Comparison of ENCODE assay signal across 14 cellular contexts in the genomic region with DNA sequence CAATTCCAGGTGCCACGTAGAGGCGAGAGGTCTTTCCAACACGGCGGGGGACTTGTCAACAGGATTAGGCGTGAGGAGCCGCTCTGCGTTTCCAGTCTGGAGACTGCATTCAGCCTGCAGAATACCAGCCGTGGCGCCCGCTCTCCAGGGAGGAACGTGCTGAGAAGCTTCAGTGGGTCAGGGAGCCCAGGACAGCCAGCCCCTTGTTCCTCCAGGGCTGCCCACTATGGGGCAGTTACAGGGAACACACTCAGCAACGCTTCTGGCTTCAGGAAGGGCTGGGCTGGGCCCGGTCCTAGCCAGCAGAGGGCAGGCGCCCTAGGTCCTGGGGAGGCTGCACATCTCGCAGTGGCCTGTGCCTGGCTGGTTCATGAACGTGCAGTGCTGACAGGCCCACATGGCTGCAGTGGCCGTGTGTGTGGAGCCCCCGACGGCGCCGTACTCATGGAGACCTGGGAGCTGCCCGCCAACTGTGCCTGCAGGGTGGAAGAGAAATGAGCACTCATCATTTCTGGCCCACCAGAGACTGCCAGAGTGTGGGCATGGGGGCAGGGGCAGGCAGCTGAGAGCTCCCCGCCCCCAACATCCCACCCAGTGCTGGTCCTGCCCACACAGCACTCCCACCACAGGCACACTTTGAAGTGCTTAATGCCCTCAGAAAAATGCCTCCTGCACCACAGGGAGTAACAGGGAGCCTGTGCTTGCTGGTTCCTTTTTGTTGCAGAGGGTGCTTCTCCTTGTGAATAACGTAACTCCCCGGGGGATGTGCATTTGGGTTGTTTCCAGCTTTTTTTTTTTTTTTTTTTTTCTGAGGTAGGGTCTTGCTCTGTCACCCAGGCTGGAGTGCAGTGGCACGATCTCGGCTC. TPM values are rescaled to one million over a fixed set of nuclear protein-coding genes. Genes with fewer than 3 reads are reported as not detected.
A peak's percentile ranks its signal among the peaks of the same experiment; 100 is the strongest.
DNase-seq lines count a peak whose midpoint lies in the region; ATAC-seq and TF ChIP-seq lines count a peak whose summit lies in the region.
"Had no signal": no experiment of that assay in that cellular context is flagged by ENCODE, and none has a peak within 500 bp of the region (broad histone marks: within the 10 kb centered on the region; RNA-seq: fewer than 3 reads in every experiment).

No MANE protein-coding gene starts in this region.

- no peaks in the 10 kb centered on the region for H3K9me3 Mint-ChIP-seq in stimulated activated naive CD8-positive, alpha-beta T cell treated with anti-CD3 and anti-CD28 coated beads, Interleukin-15, amount 100 ng/mL, for 72 hours

- intact Hi-C loops in heart left ventricle (cut with DNase I): loop anchor here in 4 of 10 donors (5.0 kb wide), 1 partner anchor 43 kb away; no protein-coding TSS in a partner anchor
- intact Hi-C loops in sigmoid colon (cut with DNase I): no loop called here

- H3K4me3 Mint-ChIP-seq in stimulated activated naive CD8-positive, alpha-beta T cell treated with anti-CD3 and anti-CD28 coated beads, Interleukin-15, amount 100 ng/mL, for 72 hours: no peak overlapping the region
- H3K4me3 Mint-ChIP-seq: T-helper 17 cell had no signal

- TF ChIP-seq EP300 in sigmoid colon (IDR thresholded peaks at IDR 0.05): no peak

- TF ChIP-seq CTCF in heart left ventricle (IDR thresholded peaks at IDR 0.05) (peak in 10 of 12 donors; percentile 14 to 57 (median 36)), sigmoid colon (IDR thresholded peaks at IDR 0.05) (no peak)

- H3K4me3 ChIP-seq in SK-N-MC: peak overlapping the region; percentile 48
- no peak overlapping the region for H3K4me3 ChIP-seq in heart left ventricle
- no peak overlapping the region for H3K4me3 ChIP-seq in sigmoid colon
- H3K4me3 ChIP-seq: hepatocyte had no signal

- peaks cover 67% of the 10 kb centered on the region for H3K36me3 ChIP-seq in SK-N-MC (ENCODE audit: insufficient read depth, low read length)
- H3K36me3 ChIP-seq in heart left ventricle: peaks cover 0 to 81% (median 71%) of the 10 kb centered on the region in 9 donors
- peaks cover 24 to 81% (median 49%) of the 10 kb centered on the region in 4 donors for H3K36me3 ChIP-seq in sigmoid colon

- H3K27ac Mint-ChIP-seq in stimulated activated naive CD8-positive, alpha-beta T cell treated with anti-CD3 and anti-CD28 coated beads, Interleukin-15, amount 100 ng/mL, for 72 hours: no peak overlapping the region
- H3K27ac Mint-ChIP-seq: T-helper 17 cell had no signal

- H3K27ac ChIP-seq in SK-N-MC: peak overlapping the region; percentile 75
- peak overlapping the region in 5 of 12 donors; percentile 17 to 79 (median 31) for H3K27ac ChIP-seq in heart left ventricle
- H3K27ac ChIP-seq in sigmoid colon: no peak overlapping the region
- H3K27ac ChIP-seq: hepatocyte had no signal

- no peak for TF ChIP-seq POLR2A in heart left ventricle (IDR thresholded peaks at IDR 0.05)
- no peak for TF ChIP-seq POLR2A in sigmoid colon (IDR thresholded peaks at IDR 0.05)

- WGBS in heart left ventricle, 4 donors: 50 to 56% (median 54%) methylated on average over 27 of the region's 27 CpGs
- WGBS in sigmoid colon, 2 donors: 83 to 87% methylated on average over 27 of the region's 27 CpGs

- H3K9me3 ChIP-seq in SK-N-MC (ENCODE audit: low read depth, low read length) (no peaks in the 10 kb centered on the region), heart left ventricle (no peaks in the 10 kb centered on the region), sigmoid colon (no peaks in the 10 kb centered on the region)

- peaks cover 0 to 65% (median 21%) of the 10 kb centered on the region in 12 donors for H3K4me1 ChIP-seq in heart left ventricle
- H3K4me1 ChIP-seq in sigmoid colon: peaks cover 0 to 2% (median under 1%) of the 10 kb centered on the region in 4 donors

- ATAC-seq in stimulated activated naive CD8-positive, alpha-beta T cell treated with anti-CD3 and anti-CD28 coated beads, Interleukin-15, amount 100 ng/mL, for 72 hours: peak; percentile 32
- no peak for ATAC-seq in stimulated activated naive CD8-positive, alpha-beta T cell treated with anti-CD3 and anti-CD28 coated beads, Interleukin-15, Interleukin-2, amounts not matched to agents 100 U/mL and 50 U/mL, for 24 hours
- ATAC-seq in heart left ventricle: peak; percentile 56 to 80 (median 70)
- ATAC-seq in GM21825 (IDR thresholded peaks at IDR 0.05; ENCODE audit: unreplicated experiment): no peak
- ATAC-seq: T-helper 17 cell had no signal

- peak overlapping the region; percentile 15 for H3K9ac ChIP-seq in SK-N-MC (ENCODE audit: insufficient read length)

- no peaks in the 10 kb centered on the region for H3K27me3 ChIP-seq in heart left ventricle
- no peaks in the 10 kb centered on the region for H3K27me3 ChIP-seq in sigmoid colon
- H3K27me3 ChIP-seq: hepatocyte had no signal

- H3K27me3 Mint-ChIP-seq in stimulated activated naive CD8-positive, alpha-beta T cell treated with anti-CD3 and anti-CD28 coated beads, Interleukin-15, amount 100 ng/mL, for 72 hours: no peaks in the 10 kb centered on the region
- H3K27me3 Mint-ChIP-seq: T-helper 17 cell had no signal

- H3K4me1 Mint-ChIP-seq in stimulated activated naive CD8-positive, alpha-beta T cell treated with anti-CD3 and anti-CD28 coated beads, Interleukin-15, amount 100 ng/mL, for 72 hours: peaks cover 4% of the 10 kb centered on the region
- H3K4me1 Mint-ChIP-seq: T-helper 17 cell had no signal

- DNase-seq in stimulated activated naive CD8-positive, alpha-beta T cell treated with anti-CD3 and anti-CD28 coated beads, Interleukin-15, amount 100 ng/mL, for 72 hours: no peak
- no peak for DNase-seq in stimulated activated naive CD8-positive, alpha-beta T cell treated with anti-CD3 and anti-CD28 coated beads, Interleukin-15, Interleukin-2, amounts not matched to agents 100 U/mL and 50 U/mL, for 24 hours
- DNase-seq in SK-N-MC (ENCODE audit: low read depth, low spot score): peak; percentile 42
- peak in 3 of 5 donors; percentile 57 to 71 (median 62) for DNase-seq in heart left ventricle
- no peak for DNase-seq in sigmoid colon
- DNase-seq in superior temporal gyrus (ENCODE audit: extremely low spot score): no peak
- DNase-seq in NCI-H1105 treated with DMSO at 0.1 percent for 48 hours (lab: John Stamatoyannopoulos, UW): no peak
- DNase-seq: activated T-cell treated with anti-CD3 and anti-CD28 coated beads, Interleukin-2, amount 50 U/mL, for 1 hour; C1 segment of cervical spinal cord; cerebellar nuclear complex; stimulated activated naive CD4-positive, alpha-beta T cell treated with Interleukin-2 at 50 U/mL for 16 hours; T-helper 17 cell had no signal

RNA-seq across cellular contexts. Expression of a gene that starts 7.0 kb away (rescaled TPM):
- total RNA-seq in heart left ventricle (10 to 100 TPM; 10.1 to 21.6 (median 13.5) TPM), sigmoid colon (10 to 100 TPM in 3 of 4 donors, 1 to 10 TPM in 1; 9.6 to 24.1 (median 14.6) TPM)
- polyA plus RNA-seq in heart left ventricle (10 to 100 TPM; 17.0 to 18.7 TPM), sigmoid colon (10 to 100 TPM in 2 of 3 donors, 1 to 10 TPM in 1; 6.6 to 27.2 (median 10.9) TPM)

RNA-seq across cellular contexts. Expression of a gene that starts 31.0 kb away (rescaled TPM):
- total RNA-seq in heart left ventricle (under 1 TPM in 6 of 9 donors, not detected in 3; 0.22 to 0.72 (median 0.45) TPM), sigmoid colon (1 to 10 TPM in 1 of 4 donors, under 1 TPM in 2, not detected in 1; 0.33 to 1.1 (median 0.95) TPM)
- polyA plus RNA-seq in heart left ventricle (under 1 TPM; 0.28 to 0.42 TPM), sigmoid colon (1 to 10 TPM in 1 of 3 donors, not detected in 2; 2.3 TPM)

RNA-seq across cellular contexts. Expression of a gene that starts 46.6 kb away (rescaled TPM):
- total RNA-seq in heart left ventricle (1,000 to 10,000 TPM in 2 of 9 donors, 100 to 1,000 TPM in 7; 335 to 1,653 (median 423) TPM), sigmoid colon (1,000 to 10,000 TPM; 1,038 to 2,003 (median 1,212) TPM)
- polyA plus RNA-seq in heart left ventricle (1,000 to 10,000 TPM in 1 of 2 donors, 100 to 1,000 TPM in 1; 149 to 1,468 TPM), sigmoid colon (1,000 to 10,000 TPM; 2,538 to 4,527 (median 2,852) TPM)

Comparison
In these comparisons a context has a peak if more than half of its experiments do, and no peak if none do; other contexts are left out.
1. ATAC-seq: peak in stimulated activated naive CD8-positive, alpha-beta T cell treated with anti-CD3 and anti-CD28 coated beads, Interleukin-15, amount 100 ng/mL, for 72 hours (single experiment) and heart left ventricle (4 of 4); none in stimulated activated naive CD8-positive, alpha-beta T cell treated with anti-CD3 and anti-CD28 coated beads, Interleukin-15, Interleukin-2, amounts not matched to agents 100 U/mL and 50 U/mL, for 24 hours (single experiment) and GM21825 (single experiment).
2. DNase-seq: peak in SK-N-MC (single experiment) and heart left ventricle (3 of 5); none in stimulated activated naive CD8-positive, alpha-beta T cell treated with anti-CD3 and anti-CD28 coated beads, Interleukin-15, amount 100 ng/mL, for 72 hours (0 of 2), stimulated activated naive CD8-positive, alpha-beta T cell treated with anti-CD3 and anti-CD28 coated beads, Interleukin-15, Interleukin-2, amounts not matched to agents 100 U/mL and 50 U/mL, for 24 hours (single experiment), sigmoid colon (single experiment), superior temporal gyrus (single experiment) and NCI-H1105 treated with DMSO at 0.1 percent for 48 hours (single experiment).
3. CTCF ChIP-seq: peak in heart left ventricle (10 of 12); none in sigmoid colon (0 of 4).